1 cellular context compared by ENCODE assay signal in genomic region chr13:46058268-46058667, GRCh38.
TF ChIP-seq lines count a peak whose summit lies in the region.

No MANE protein-coding gene starts in this region.

TF ChIP-seq in HepG2, 621 proteins besides CTCF, POLR2A, EP300 and RAD21:
- TF ChIP-seq CEBPB (IDR thresholded peaks at IDR 0.05; ENCODE audit: borderline replicate concordance, low read depth, low read length) (peak; percentile 51; the same call in 1 of the 2 replicates), ZNF33A (CRISPR knock-in tag; IDR thresholded peaks at IDR 0.05; ENCODE audit: borderline replicate concordance) (no peak)
